In genomic region chr6:32114853-32115252, GRCh38 we compare ENCODE assay signal across 15 cellular contexts. TPM values are rescaled to one million over a fixed set of nuclear protein-coding genes. Genes with fewer than 3 reads are reported as not detected.
DNase-seq lines count a peak whose midpoint lies in the region; ATAC-seq and TF ChIP-seq lines count a peak whose summit lies in the region.
"Had no signal": no experiment of that assay in that cellular context is flagged by ENCODE, and none has a peak within 500 bp of the region (broad histone marks: within the 10 kb centered on the region; RNA-seq: fewer than 3 reads in every experiment).

No MANE protein-coding gene starts in this region.

- CTCF ChIA-PET in RWPE1 (lab: Yijun Ruan, JAX): interaction anchor here (0.7 to 1.8 kb wide), 2 partner anchors 13 to 140 kb away, joined by 3 to 4 read pairs; partner anchors contain the start of gene ATF6B

- POLR2A ChIA-PET in RWPE1 (lab: Yijun Ruan, JAX; ENCODE audit: low non-redundant PET): interaction anchor here (0.5 kb wide), 1 partner anchor 16 kb away, joined by 3 read pairs; no protein-coding TSS in a partner anchor

- H3K4me3 ChIP-seq in esophagus (ENCODE audit: low read depth in 1 of 2, low read length in 2 of 2) (no peak overlapping the region), prostate gland (no peak overlapping the region)
- H3K4me3 ChIP-seq: gastrocnemius medialis had no signal

- H3K27ac ChIP-seq in RWPE1: peak overlapping the region; percentile 91
- H3K27ac ChIP-seq in esophagus (ENCODE audit: low read depth in 2 of 2, low read length in 1 of 2): peak overlapping the region; percentile 50 to 56
- peak overlapping the region; percentile 16 to 25 for H3K27ac ChIP-seq in prostate gland
- no peak overlapping the region for H3K27ac ChIP-seq in caudate nucleus (ENCODE audit: low read depth, low read length)

- TF ChIP-seq CTCF in RWPE1 (conservative IDR thresholded peaks at IDR 0.05; ENCODE audit: low read depth) (no peak), prostate gland (IDR thresholded peaks at IDR 0.05) (no peak)

- WGBS in esophagus, 2 donors: 62 to 68% methylated on average over 9 of the region's 9 CpGs
- 53% methylated on average over 9 of the region's 9 CpGs for WGBS in prostate gland

- no peaks in the 10 kb centered on the region for H3K27me3 ChIP-seq in esophagus (ENCODE audit: control insufficient read depth in 1 of 2, insufficient read depth in 2 of 2, low read length in 2 of 2)
- no peaks in the 10 kb centered on the region for H3K27me3 ChIP-seq in prostate gland (replicated peaks; ENCODE audit: insufficient read depth)

- H3K4me1 ChIP-seq in esophagus (ENCODE audit: control insufficient read depth in 2 of 2, insufficient read depth in 2 of 2, low read length in 1 of 2) (peaks cover 6 to 11% of the 10 kb centered on the region in 2 donors), prostate gland (replicated peaks) (no peaks in the 10 kb centered on the region)

- no peak for ATAC-seq in GM21515 (IDR thresholded peaks at IDR 0.05; ENCODE audit: unreplicated experiment)
- ATAC-seq: Panc1 had no signal

- TF ChIP-seq POLR2A in prostate gland (IDR thresholded peaks at IDR 0.05): no peak

- H3K9me3 ChIP-seq in esophagus (ENCODE audit: control insufficient read depth in 2 of 2, insufficient read depth in 1 of 2, low read depth in 1 of 2, low read length in 1 of 2) (no peaks in the 10 kb centered on the region), prostate gland (no peaks in the 10 kb centered on the region)
- H3K9me3 ChIP-seq: gastrocnemius medialis had no signal

- DNase-seq in EH (ENCODE audit: low read depth) (peak; percentile 88), RWPE1 (ENCODE audit: low spot score) (peak; percentile 63), prostate gland (ENCODE audit: low spot score) (no peak), caudate nucleus (lab: John Stamatoyannopoulos, UW) (no peak), head of caudate nucleus (no peak), NCI-H1694 treated with DMSO at 0.1 percent for 48 hours (lab: John Stamatoyannopoulos, UW) (no peak)
- DNase-seq: activated CD4-positive, alpha-beta T cell treated with anti-CD3 and anti-CD28 coated beads, Interleukin-2, amount 10 ng/mL, durations not matched to agents 24 days and 14 days; aorta; gastrocnemius medialis; NCI-H2029; stimulated activated CD4-positive, alpha-beta T cell treated with anti-CD3 and anti-CD28 coated beads, Interleukin-4, amount 100 ng/mL, for 4 hours; trophoblast cell had no signal

- intact Hi-C loops in prostate gland (cut with DNase I) (no loop called here), head of caudate nucleus (cut with DNase I) (no loop called here)

- peaks cover 14 to 41% of the 10 kb centered on the region in 2 donors for H3K36me3 ChIP-seq in esophagus (ENCODE audit: control insufficient read depth in 2 of 2, insufficient read depth in 2 of 2, low read length in 1 of 2)
- H3K36me3 ChIP-seq in prostate gland: peaks cover 8 to 17% of the 10 kb centered on the region in 2 donors

RNA-seq across cellular contexts. Expression of gene TNXB, which starts 5.7 kb away (rescaled TPM):
- polyA plus RNA-seq in esophagus: 10 to 100 TPM; 14.8 to 15.5 TPM
- total RNA-seq in prostate gland: 10 to 100 TPM; 18.5 to 29.1 TPM

RNA-seq across cellular contexts. Expression of gene ATF6B, which starts 13.2 kb away (rescaled TPM):
- 10 to 100 TPM; 47.5 to 60.2 TPM for polyA plus RNA-seq in esophagus
- 100 to 1,000 TPM in 1 of 2 donors, 10 to 100 TPM in 1; 70.6 to 132 TPM for total RNA-seq in prostate gland

RNA-seq across cellular contexts. Expression of gene FKBPL, which starts 15.2 kb away (rescaled TPM):
- 10 to 100 TPM in 1 of 2 donors, 1 to 10 TPM in 1; 8.1 to 13.7 TPM for polyA plus RNA-seq in esophagus
- total RNA-seq in prostate gland: 1 to 10 TPM; 3.6 to 6.9 TPM

RNA-seq across cellular contexts. Expression of gene PRRT1, which starts 36.9 kb away (rescaled TPM):
- 1 to 10 TPM; 1.8 to 2.3 TPM for polyA plus RNA-seq in esophagus
- total RNA-seq in prostate gland: 1 to 10 TPM in 1 of 2 donors, under 1 TPM in 1; 0.64 to 7.2 TPM

RNA-seq across cellular contexts. Expression of gene PPT2, which starts 39.1 kb away (rescaled TPM):
- polyA plus RNA-seq in esophagus: 10 to 100 TPM; 20.7 to 21.6 TPM
- 10 to 100 TPM; 18.6 to 32.9 TPM for total RNA-seq in prostate gland

Comparison
In these comparisons a context has a peak if more than half of its experiments do, and no peak if none do; other contexts are left out.
1. DNase-seq: peak in EH (single experiment) and RWPE1 (single experiment); none in prostate gland (single experiment), caudate nucleus (0 of 61), head of caudate nucleus (0 of 42) and NCI-H1694 treated with DMSO at 0.1 percent for 48 hours (single experiment).